Comparison of ENCODE assay signal across 13 cellular contexts in genomic region chr9:92616199-92617129, GRCh38. TPM values are rescaled to one million over a fixed set of nuclear protein-coding genes. Genes with fewer than 3 reads are reported as not detected.
DNase-seq lines count a peak whose midpoint lies in the region; ATAC-seq and TF ChIP-seq lines count a peak whose summit lies in the region.
"Had no signal": no experiment of that assay in that cellular context is flagged by ENCODE, and none has a peak within 500 bp of the region (broad histone marks: within the 10 kb centered on the region; RNA-seq: fewer than 3 reads in every experiment).

No MANE protein-coding gene starts in this region.

- H3K9me3 ChIP-seq in H9 (ENCODE audit: control insufficient read depth, low read depth, low read length) (no peaks in the 10 kb centered on the region), esophagus (ENCODE audit: control insufficient read depth in 2 of 2, insufficient read depth in 1 of 2, low read depth in 1 of 2, low read length in 1 of 2) (no peaks in the 10 kb centered on the region), smooth muscle cell (replicated peaks; ENCODE audit: low read depth) (no peaks in the 10 kb centered on the region), Caco-2 (no peaks in the 10 kb centered on the region)
- H3K9me3 ChIP-seq: BE2C had no signal

- H4K91ac ChIP-seq in H9 (ENCODE audit: insufficient read length, low read depth, low read length), result no peak overlapping the region

- no peak for ATAC-seq in GM19395 (IDR thresholded peaks at IDR 0.05; ENCODE audit: unreplicated experiment)

- H3K4me3 ChIP-seq in esophagus (ENCODE audit: low read depth in 1 of 2, low read length in 2 of 2) (no peak overlapping the region), lower leg skin (ENCODE audit: low read depth, poor library complexity, severe bottlenecking) (no peak overlapping the region), smooth muscle cell (no peak overlapping the region), Caco-2 (ENCODE audit: low read depth, low read length) (no peak overlapping the region)
- H3K4me3 ChIP-seq: cardiac muscle cell had no signal

- no peaks in the 10 kb centered on the region for H3K23me2 ChIP-seq in H9 (ENCODE audit: insufficient read length, low read depth, low read length, poor library complexity, severe bottlenecking)

- H3K4me1 Mint-ChIP-seq in H9 (no peaks in the 10 kb centered on the region), Caco-2 (ENCODE audit: low read depth, unreplicated experiment) (no peaks in the 10 kb centered on the region)

- H3K4me3 Mint-ChIP-seq in H9, result no peak overlapping the region
- H3K4me3 Mint-ChIP-seq in Caco-2 (ENCODE audit: unreplicated experiment), result no peak overlapping the region

- no peaks in the 10 kb centered on the region for H3K79me2 ChIP-seq in H9 (ENCODE audit: insufficient read depth, low read length)
- no peaks in the 10 kb centered on the region for H3K79me2 ChIP-seq in smooth muscle cell (ENCODE audit: low read depth)

- no peak overlapping the region for H3T11ph ChIP-seq in H9 (ENCODE audit: low read length)

- H3F3A ChIP-seq in smooth muscle cell (ENCODE audit: low read depth), result no peaks in the 10 kb centered on the region

- no CpG with 5 or more reads among the region's 22 CpGs for WGBS in H9 (ENCODE audit: extremely low coverage, insufficient read length, low lambda C conversion rate)
- WGBS in esophagus, 2 donors, result 64 to 68% methylated on average over 22 of the region's 22 CpGs
- 63 to 67% methylated on average over 22 of the region's 22 CpGs for WGBS in lower leg skin, 2 donors
- WGBS in smooth muscle cell (ENCODE audit: low lambda C conversion rate), result 58% methylated on average over 22 of the region's 22 CpGs

- H3K9ac ChIP-seq in H9 (ENCODE audit: extremely low read depth, insufficient read length, low read length) (no peak overlapping the region), smooth muscle cell (ENCODE audit: low read depth) (no peak overlapping the region)

- H3K4me1 ChIP-seq in H9 (ENCODE audit: insufficient read depth, low read length) (no peaks in the 10 kb centered on the region), esophagus (ENCODE audit: control insufficient read depth in 2 of 2, insufficient read depth in 2 of 2, low read length in 1 of 2) (peaks cover 9 to 20% of the 10 kb centered on the region in 2 donors), smooth muscle cell (ENCODE audit: low read depth) (no peaks in the 10 kb centered on the region), Caco-2 (no peaks in the 10 kb centered on the region)
- H3K4me1 ChIP-seq: BE2C had no signal

- POLR2A ChIA-PET in Caco-2 (lab: Charles Lee), result no interaction called here

- BruUV-seq in Caco-2 (replicated peaks; lab: Mats Ljungman, UMichigan), result no TSS peak

- H3K27me3 ChIP-seq in H9 (ENCODE audit: insufficient read depth, low read length) (no peaks in the 10 kb centered on the region), esophagus (ENCODE audit: control insufficient read depth in 1 of 2, insufficient read depth in 2 of 2, low read length in 2 of 2) (no peaks in the 10 kb centered on the region), smooth muscle cell (ENCODE audit: low read depth) (no peaks in the 10 kb centered on the region), Caco-2 (replicated peaks; ENCODE audit: control insufficient read depth, insufficient read depth, low read length) (no peaks in the 10 kb centered on the region)
- H3K27me3 ChIP-seq: BE2C, cardiac muscle cell had no signal

- TF ChIP-seq CTCF in H9 (conservative IDR thresholded peaks at IDR 0.05), result no peak
- TF ChIP-seq CTCF in lower leg skin (IDR thresholded peaks at IDR 0.05), result no peak
- TF ChIP-seq CTCF in smooth muscle cell (IDR thresholded peaks at IDR 0.05; ENCODE audit: borderline replicate concordance, insufficient read depth, poor library complexity, severe bottlenecking), result no peak
- TF ChIP-seq CTCF in Caco-2 (IDR thresholded peaks at IDR 0.05; ENCODE audit: insufficient read depth in 1 of 2, low read depth in 1 of 2, low read length in 1 of 2, severe bottlenecking in 1 of 2, unreplicated experiment in 1 of 2), result no peak

- H4K20me1 ChIP-seq in H9 (ENCODE audit: control insufficient read depth, insufficient read depth, insufficient read length), result no peaks in the 10 kb centered on the region
- H4K20me1 ChIP-seq in smooth muscle cell (ENCODE audit: low read depth), result no peaks in the 10 kb centered on the region

- H4K8ac ChIP-seq in H9 (replicated peaks; ENCODE audit: insufficient read length, low read depth, low read length), result no peak overlapping the region

- no peak overlapping the region for H2BK5ac ChIP-seq in H9 (ENCODE audit: insufficient read length, low read length)

- no peak overlapping the region for H4K5ac ChIP-seq in H9 (ENCODE audit: insufficient read length, low read depth, low read length)

- no peak overlapping the region for H3K27ac ChIP-seq in H9 (ENCODE audit: insufficient read length, low read depth, low read length)
- H3K27ac ChIP-seq in esophagus (ENCODE audit: low read depth in 2 of 2, low read length in 1 of 2), result peak overlapping the region; percentile 89 to 94
- peak overlapping the region; percentile 47 for H3K27ac ChIP-seq in smooth muscle cell (ENCODE audit: low read depth)
- H3K27ac ChIP-seq: cardiac muscle cell had no signal

- H3K79me1 ChIP-seq in H9 (ENCODE audit: insufficient read depth, low read depth, low read length, poor library complexity, severe bottlenecking), result no peaks in the 10 kb centered on the region

- DNase-seq in H9, result peak; percentile 5
- peak; percentile 62 to 88 for DNase-seq in lower leg skin (ENCODE audit: low spot score in 2 of 2)
- no peak for DNase-seq in smooth muscle cell (lab: John Stamatoyannopoulos, UW; ENCODE audit: unreplicated experiment)
- no peak for DNase-seq in Caco-2
- DNase-seq in stimulated activated naive CD4-positive, alpha-beta T cell treated with Interleukin-2 at 50 U/mL for 16 hours (lab: John Stamatoyannopoulos, UW), result no peak
- DNase-seq in NCI-H1930 (lab: John Stamatoyannopoulos, UW), result no peak
- DNase-seq: BE2C, mammary epithelial cell, NCI-H2081 treated with DMSO at 0.1 percent for 48 hours had no signal

- no peak overlapping the region for H3K4me2 ChIP-seq in H9 (ENCODE audit: insufficient read depth, insufficient read length, low read length)
- peak overlapping the region; percentile 46 for H3K4me2 ChIP-seq in smooth muscle cell

- H2BK12ac ChIP-seq in H9 (ENCODE audit: insufficient read length, low read depth, low read length), result no peak overlapping the region

- H2AFZ ChIP-seq in H9 (ENCODE audit: low read length), result no peak overlapping the region
- no peak overlapping the region for H2AFZ ChIP-seq in smooth muscle cell (ENCODE audit: low read depth)

- no peak for TF ChIP-seq POLR2A in lower leg skin (IDR thresholded peaks at IDR 0.05)

- H2BK120ac ChIP-seq in H9 (ENCODE audit: low read depth, low read length, poor library complexity, severe bottlenecking), result no peak overlapping the region

- no peak overlapping the region for H3K14ac ChIP-seq in H9 (ENCODE audit: insufficient read depth, low read length)

- no peak overlapping the region for H2AK5ac ChIP-seq in H9 (ENCODE audit: insufficient read length, low read length)

- H3K56ac ChIP-seq in H9 (ENCODE audit: insufficient read length, low read depth, low read length), result no peak overlapping the region

- H3K27ac Mint-ChIP-seq in H9 (peak overlapping the region in 2 of 3 experiments; percentile 62 to 78; a peak in 2 of 7 replicates), Caco-2 (ENCODE audit: unreplicated experiment) (no peak overlapping the region)
- H3K27ac Mint-ChIP-seq: activated T-helper 2 cell treated with anti-CD3 and anti-CD28 coated beads, Interferon-gamma antibody, Interleukin-2, Interleukin-4, amounts not matched to agents 10 μg/mL and 5 μg/mL and 100 μg/mL, durations not matched to agents 14 hours and 24 hours and 36 hours had no signal

- H3K4ac ChIP-seq in H9 (ENCODE audit: low read depth, low read length), result no peak overlapping the region

- H3K27me3 Mint-ChIP-seq in H9 (ENCODE audit: low read depth), result no peaks in the 10 kb centered on the region
- no peaks in the 10 kb centered on the region for H3K27me3 Mint-ChIP-seq in Caco-2 (ENCODE audit: insufficient read depth, unreplicated experiment)

- H3K36me3 ChIP-seq in esophagus (ENCODE audit: control insufficient read depth in 2 of 2, insufficient read depth in 2 of 2, low read length in 1 of 2) (peaks cover 8 to 41% of the 10 kb centered on the region in 2 donors), smooth muscle cell (ENCODE audit: low read depth) (no peaks in the 10 kb centered on the region), Caco-2 (ENCODE audit: control insufficient read depth, insufficient read depth, low read length) (no peaks in the 10 kb centered on the region)

- H3K36me3 Mint-ChIP-seq in H9 (ENCODE audit: insufficient read depth in 1 of 3, low read depth in 3 of 3), result peaks cover 3 to 60% (median 20%) of the 10 kb centered on the region in 3 experiments
- H3K36me3 Mint-ChIP-seq in Caco-2 (ENCODE audit: insufficient read depth, unreplicated experiment), result peaks cover 18% of the 10 kb centered on the region

- intact Hi-C loops in lower leg skin (cut with DNase I; ENCODE audit: low total_unique reads) (no loop called here), Caco-2 (cut with micrococcal nuclease; ENCODE audit: unreplicated experiment) (no loop called here)

- no peak overlapping the region for H2BK15ac ChIP-seq in H9 (ENCODE audit: low read depth, low read length)

- H3K9me3 Mint-ChIP-seq in H9 (no peaks in the 10 kb centered on the region), Caco-2 (ENCODE audit: unreplicated experiment) (no peaks in the 10 kb centered on the region)
- H3K9me3 Mint-ChIP-seq: activated T-helper 2 cell treated with anti-CD3 and anti-CD28 coated beads, Interferon-gamma antibody, Interleukin-2, Interleukin-4, amounts not matched to agents 10 μg/mL and 5 μg/mL and 100 μg/mL, durations not matched to agents 14 hours and 24 hours and 36 hours had no signal

- no peak overlapping the region for H2BK20ac ChIP-seq in H9 (ENCODE audit: low read depth, low read length, poor library complexity, severe bottlenecking)

- no peak overlapping the region for H3K18ac ChIP-seq in H9 (ENCODE audit: insufficient read length, low read depth, low read length)

- no peak overlapping the region for H3K23ac ChIP-seq in H9 (ENCODE audit: insufficient read length, low read depth, low read length)

- CTCF ChIA-PET in Caco-2 (lab: Charles Lee), result no interaction called here

RNA-seq across cellular contexts. Expression of gene IPPK, which starts 53.5 kb away (rescaled TPM):
- total RNA-seq in H9 (2021) (10.7 and 12.9 TPM in 2 replicates), lower leg skin (10 to 100 TPM; 49.2 to 71.5 (median 54.4) TPM), smooth muscle cell (20.6 and 22.1 TPM in 2 replicates), Caco-2 (2022) (5.0 and 5.4 TPM in 2 replicates)
- polyA plus RNA-seq in esophagus (10 to 100 TPM; 18.7 to 41.1 TPM), smooth muscle cell (9.4 and 13.1 TPM in 2 replicates)

Comparison
In these comparisons a context has a peak if more than half of its experiments do, and no peak if none do; other contexts are left out.
1. DNase-seq: peak in H9 (single experiment) and lower leg skin (2 of 2); none in smooth muscle cell (single experiment), Caco-2 (0 of 2), stimulated activated naive CD4-positive, alpha-beta T cell treated with Interleukin-2 at 50 U/mL for 16 hours (single experiment) and NCI-H1930 (0 of 2).